In the genomic region with DNA sequence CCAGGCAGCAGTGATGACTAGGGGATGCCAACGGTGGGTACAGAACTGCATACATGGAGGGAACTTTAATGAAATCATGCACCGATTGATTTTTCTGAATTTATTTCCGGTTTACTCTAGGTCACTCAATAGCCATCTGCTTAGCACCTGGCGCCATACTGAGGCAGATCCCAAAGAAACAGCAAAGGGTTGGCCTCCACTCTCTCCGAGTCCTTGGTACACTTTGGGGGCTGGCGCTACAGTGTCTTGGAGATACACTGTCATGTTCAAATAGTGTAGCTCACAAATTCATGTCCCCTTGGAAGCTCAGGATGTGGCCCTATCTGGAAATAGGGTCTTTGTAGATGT, we compare ENCODE assay signal across 17 cellular contexts.
"Had no signal": no experiment of that assay in that cellular context is flagged by ENCODE, and none has a peak within 500 bp of the region (broad histone marks: within the 10 kb centered on the region; RNA-seq: fewer than 3 reads in every experiment).

No MANE protein-coding gene starts in this region.

- H3K27ac ChIP-seq: dorsolateral prefrontal cortex, neutrophil, parathyroid adenoma, upper lobe of left lung had no signal

- H3K9ac ChIP-seq: parathyroid adenoma had no signal

- H3K27me3 ChIP-seq: upper lobe of left lung had no signal

- H3K27ac Mint-ChIP-seq: activated CD4-positive, alpha-beta T cell treated with anti-CD3 and anti-CD28 coated beads for 36 hours; activated naive CD4-positive, alpha-beta T cell treated with anti-CD3 and anti-CD28 coated beads, Interleukin-2, amount 50 U/mL, for 72 hours; memory B cell; naive thymus-derived CD4-positive, alpha-beta T cell; T-helper 2 cell treated with Interferon-gamma antibody and Interleukin-4, amounts not matched to agents 5 μg/mL and 100 μg/mL, for 36 hours; WTC11 had no signal

- ATAC-seq: activated CD4-positive, alpha-beta T cell treated with anti-CD3 and anti-CD28 coated beads for 36 hours; activated naive CD4-positive, alpha-beta T cell treated with anti-CD3 and anti-CD28 coated beads, Interleukin-2, amount 50 U/mL, for 72 hours; mucosa of descending colon; naive thymus-derived CD4-positive, alpha-beta T cell; stimulated activated naive CD8-positive, alpha-beta T cell treated with anti-CD3 and anti-CD28 coated beads, Interleukin-15, Interleukin-2, amounts not matched to agents 100 U/mL and 50 U/mL, for 24 hours; WTC11 had no signal

- H3K4me1 Mint-ChIP-seq: activated CD4-positive, alpha-beta T cell treated with anti-CD3 and anti-CD28 coated beads for 36 hours; memory B cell had no signal

- H3K36me3 ChIP-seq: neutrophil, upper lobe of left lung had no signal

- H3K4me3 ChIP-seq: dorsolateral prefrontal cortex, mucosa of descending colon, upper lobe of left lung had no signal

- H3K4me1 ChIP-seq: parathyroid adenoma, upper lobe of left lung had no signal

- DNase-seq: activated CD4-positive, alpha-beta T cell treated with anti-CD3 and anti-CD28 coated beads for 36 hours; activated CD4-positive, alpha-beta T cell treated with anti-CD3 and anti-CD28 coated beads, Interleukin-2, amount 50 U/mL, for 48 hours; activated gamma-delta T cell treated with Interleukin-2 at 50 U/mL for 16 hours; caudate nucleus; dorsolateral prefrontal cortex; foreskin melanocyte; left ventricle myocardium superior; mucosa of descending colon; naive thymus-derived CD4-positive, alpha-beta T cell; stimulated activated naive CD8-positive, alpha-beta T cell treated with anti-CD3 and anti-CD28 coated beads, Interleukin-15, Interleukin-2, amounts not matched to agents 100 U/mL and 50 U/mL, for 24 hours had no signal

- H3K36me3 Mint-ChIP-seq: activated naive CD4-positive, alpha-beta T cell treated with anti-CD3 and anti-CD28 coated beads, Interleukin-2, amount 50 U/mL, for 72 hours; memory B cell; naive thymus-derived CD4-positive, alpha-beta T cell; WTC11 had no signal

- H3K9me3 Mint-ChIP-seq: activated naive CD4-positive, alpha-beta T cell treated with anti-CD3 and anti-CD28 coated beads, Interleukin-2, amount 50 U/mL, for 72 hours; T-helper 2 cell treated with Interferon-gamma antibody and Interleukin-4, amounts not matched to agents 5 μg/mL and 100 μg/mL, for 36 hours; WTC11 had no signal

- H3K4me3 Mint-ChIP-seq: activated CD4-positive, alpha-beta T cell treated with anti-CD3 and anti-CD28 coated beads for 36 hours; memory B cell; naive thymus-derived CD4-positive, alpha-beta T cell; T-helper 2 cell treated with Interferon-gamma antibody and Interleukin-4, amounts not matched to agents 5 μg/mL and 100 μg/mL, for 36 hours; WTC11 had no signal

- H3K9me3 ChIP-seq: mucosa of descending colon, neutrophil had no signal
